ENCODE assay signal across 16 cellular contexts in genomic region chr1:150127464-150127863, GRCh38.
"Had no signal": no experiment of that assay in that cellular context is flagged by ENCODE, and none has a peak within 500 bp of the region (broad histone marks: within the 10 kb centered on the region; RNA-seq: fewer than 3 reads in every experiment).

No MANE protein-coding gene starts in this region.

- H3K36me3 ChIP-seq: neutrophil, right lobe of liver had no signal

- H3K4me3 ChIP-seq: esophagus squamous epithelium, psoas muscle, right lobe of liver, stomach had no signal

- H3K4me1 Mint-ChIP-seq: immature natural killer cell; stimulated activated memory B cell treated with anti-CD40 and anti-IgM and Interleukin-4, amounts not matched to agents 10 μg/mL and 1 μg/mL and 100 μg/mL, for 72 hours had no signal

- DNase-seq: effector memory CD8-positive, alpha-beta T cell; esophagus squamous epithelium; immature natural killer cell; left ventricle myocardium superior; mesendoderm; naive thymus-derived CD8-positive, alpha-beta T cell; psoas muscle; retina; right lobe of liver; stomach; substantia nigra; trophoblast cell had no signal

- ATAC-seq: effector memory CD8-positive, alpha-beta T cell; left ventricle myocardium superior; naive thymus-derived CD8-positive, alpha-beta T cell; psoas muscle; right lobe of liver; stimulated activated memory B cell treated with anti-CD40 and anti-IgM and Interleukin-4, amounts not matched to agents 10 μg/mL and 1 μg/mL and 100 μg/mL, for 72 hours had no signal

- H3K27ac ChIP-seq: epithelial cell of prostate, esophagus squamous epithelium, neutrophil, psoas muscle, right lobe of liver, stomach had no signal

- H3K4me1 ChIP-seq: esophagus squamous epithelium, stomach had no signal

- H3K27ac Mint-ChIP-seq: dendritic cell treated with granulocyte-macrophage colony-stimulating factor and Interleukin-4, amounts not matched to agents 40 ng/mL and 50 ng/mL, for 4 days; effector memory CD8-positive, alpha-beta T cell; immature natural killer cell; stimulated activated memory B cell treated with anti-CD40 and anti-IgM and Interleukin-4, amounts not matched to agents 10 μg/mL and 1 μg/mL and 100 μg/mL, for 72 hours had no signal

- H3K4me3 Mint-ChIP-seq: dendritic cell treated with granulocyte-macrophage colony-stimulating factor and Interleukin-4, amounts not matched to agents 40 ng/mL and 50 ng/mL, for 4 days; effector memory CD8-positive, alpha-beta T cell; immature natural killer cell; naive thymus-derived CD8-positive, alpha-beta T cell; stimulated activated memory B cell treated with anti-CD40 and anti-IgM and Interleukin-4, amounts not matched to agents 10 μg/mL and 1 μg/mL and 100 μg/mL, for 72 hours had no signal

- H3K27me3 ChIP-seq: esophagus squamous epithelium, neutrophil, right lobe of liver, stomach had no signal

- H3K9me3 ChIP-seq: esophagus squamous epithelium, neutrophil, psoas muscle, right lobe of liver, stomach had no signal

- H3K27me3 Mint-ChIP-seq: dendritic cell treated with granulocyte-macrophage colony-stimulating factor and Interleukin-4, amounts not matched to agents 40 ng/mL and 50 ng/mL, for 4 days; effector memory CD8-positive, alpha-beta T cell; naive thymus-derived CD8-positive, alpha-beta T cell; stimulated activated memory B cell treated with anti-CD40 and anti-IgM and Interleukin-4, amounts not matched to agents 10 μg/mL and 1 μg/mL and 100 μg/mL, for 72 hours had no signal

- H3K9me3 Mint-ChIP-seq: dendritic cell treated with granulocyte-macrophage colony-stimulating factor and Interleukin-4, amounts not matched to agents 40 ng/mL and 50 ng/mL, for 4 days; effector memory CD8-positive, alpha-beta T cell; immature natural killer cell; naive thymus-derived CD8-positive, alpha-beta T cell; stimulated activated memory B cell treated with anti-CD40 and anti-IgM and Interleukin-4, amounts not matched to agents 10 μg/mL and 1 μg/mL and 100 μg/mL, for 72 hours had no signal
